23 cellular contexts compared by ENCODE assay signal in genomic region chr3:157393076-157393475, GRCh38.
"Had no signal": no experiment of that assay in that cellular context is flagged by ENCODE, and none has a peak within 500 bp of the region (broad histone marks: within the 10 kb centered on the region; RNA-seq: fewer than 3 reads in every experiment).

No MANE protein-coding gene starts in this region.

- H3K4me3 Mint-ChIP-seq: naive B cell; nephron progenitor cell; stimulated activated naive B cell treated with anti-CD40 and anti-IgM and Interleukin-4, amounts not matched to agents 10 μg/mL and 1 μg/mL and 100 μg/mL, for 72 hours had no signal

- H3K36me3 Mint-ChIP-seq: naive B cell; stimulated activated naive B cell treated with anti-CD40 and anti-IgM and Interleukin-4, amounts not matched to agents 10 μg/mL and 1 μg/mL and 100 μg/mL, for 72 hours had no signal

- ATAC-seq: esophagus mucosa; foreskin keratinocyte; left colon; psoas muscle; right lobe of liver; stimulated activated naive B cell treated with anti-CD40 and anti-IgM and Interleukin-4, amounts not matched to agents 10 μg/mL and 1 μg/mL and 100 μg/mL, for 72 hours had no signal

- H3K27me3 ChIP-seq: dorsolateral prefrontal cortex, foreskin keratinocyte, hepatocyte, right lobe of liver, spleen, stomach, transverse colon had no signal

- DNase-seq: cortex of kidney; dorsolateral prefrontal cortex; effector CD8-positive, alpha-beta T cell; head of caudate nucleus; left colon; mesendoderm; naive B cell; nephron progenitor cell; psoas muscle; retina; right lobe of liver; spleen; stimulated activated CD4-positive, alpha-beta T cell treated with anti-CD3 and anti-CD28 coated beads, Interleukin-15, amount 100 ng/mL, for 24 hours; stimulated activated CD4-positive, alpha-beta T cell treated with anti-CD3 and anti-CD28 coated beads, Interleukin-1b, Interleukin-23, amount 100 ng/mL, for 48 hours; stimulated activated CD4-positive, alpha-beta T cell treated with anti-CD3 and anti-CD28 coated beads, Interleukin-4, amount 100 ng/mL, for 24 hours; stimulated activated naive B cell treated with anti-CD40 and anti-IgM and Interleukin-4, amounts not matched to agents 10 μg/mL and 1 μg/mL and 100 μg/mL, for 72 hours; stomach; substantia nigra; transverse colon had no signal

- H3K27ac Mint-ChIP-seq: naive B cell; nephron progenitor cell; stimulated activated naive B cell treated with anti-CD40 and anti-IgM and Interleukin-4, amounts not matched to agents 10 μg/mL and 1 μg/mL and 100 μg/mL, for 72 hours had no signal

- H3K27me3 Mint-ChIP-seq: stimulated activated naive B cell treated with anti-CD40 and anti-IgM and Interleukin-4, amounts not matched to agents 10 μg/mL and 1 μg/mL and 100 μg/mL, for 72 hours had no signal

- H3K36me3 ChIP-seq: right lobe of liver, spleen, stomach, thoracic aorta, transverse colon had no signal

- H3K4me3 ChIP-seq: dorsolateral prefrontal cortex, hepatocyte, psoas muscle, right lobe of liver, spleen, stomach, thoracic aorta, transverse colon had no signal

- H3K4me1 Mint-ChIP-seq: naive B cell; nephron progenitor cell; stimulated activated naive B cell treated with anti-CD40 and anti-IgM and Interleukin-4, amounts not matched to agents 10 μg/mL and 1 μg/mL and 100 μg/mL, for 72 hours had no signal
